In the genomic region with DNA sequence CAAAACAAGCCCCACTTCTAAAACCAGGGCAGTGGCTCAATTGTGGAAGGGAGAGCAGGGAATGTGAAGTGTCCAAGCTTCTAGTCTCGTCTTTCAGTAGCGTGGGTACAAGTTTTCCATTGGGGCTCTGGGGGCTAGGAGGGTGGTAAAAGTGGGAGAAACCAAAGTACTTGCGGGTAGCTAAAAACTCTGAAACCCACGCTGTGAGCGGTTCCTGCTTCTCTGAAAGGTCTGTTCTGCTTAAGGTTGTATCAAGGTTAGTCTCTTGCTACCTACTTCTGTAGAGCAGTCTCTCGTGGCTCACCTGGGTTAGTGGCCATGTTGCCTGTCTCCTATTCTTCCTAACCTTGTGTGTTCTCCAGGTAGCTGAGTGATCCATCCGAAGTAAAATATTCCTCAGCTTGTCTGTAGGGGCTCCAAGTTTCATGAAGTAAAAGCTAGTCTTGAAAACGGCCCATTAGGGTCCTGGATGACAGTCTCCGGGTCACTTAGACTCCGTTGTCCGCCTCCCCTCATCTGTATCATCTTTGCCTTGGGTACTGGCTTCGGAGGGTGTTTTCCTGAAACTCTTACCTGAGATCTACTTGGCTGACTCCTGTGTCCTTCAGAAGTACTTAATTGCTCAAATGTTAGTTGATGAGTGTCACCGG, we compare ENCODE assay signal across 1 cellular context.
TF ChIP-seq lines count a peak whose summit lies in the region.

No MANE protein-coding gene starts in this region.

TF ChIP-seq in GM12878, 131 proteins besides CTCF, POLR2A, EP300 and RAD21 (continued from another document):
- TF ChIP-seq SIX5 (IDR thresholded peaks at IDR 0.05; ENCODE audit: low read depth, low read length, severe bottlenecking) (no peak), IKZF2 (IDR thresholded peaks at IDR 0.05) (0 out of 4 replicates have a peak, but pooled peaks of 1 of the 2 experiments have one; percentile 24), ZNF622 (IDR thresholded peaks at IDR 0.05) (no peak), ZZZ3 (IDR thresholded peaks at IDR 0.05; ENCODE audit: control insufficient read depth, insufficient read length, low read depth) (no peak), ESRRA (IDR thresholded peaks at IDR 0.05; ENCODE audit: low read length) (0 out of 2 replicates have a peak, but pooled peaks have one; percentile 14), PRDM15 (CRISPR knock-in tag; IDR thresholded peaks at IDR 0.05) (no peak), SREBF1 (IDR thresholded peaks at IDR 0.05; ENCODE audit: low read length) (no peak), RUNX3 (IDR thresholded peaks at IDR 0.05; ENCODE audit: low read length) (peak; percentile 60), POU2F2 (IDR thresholded peaks at IDR 0.05; ENCODE audit: borderline replicate concordance, low read depth, low read length) (0 out of 3 replicates have a peak, but pooled peaks have one; percentile 15), POLR2AphosphoS5 (IDR thresholded peaks at IDR 0.05; ENCODE audit: low read length) (0 out of 2 replicates have a peak, but pooled peaks have one; percentile 47)
- TF ChIP-seq, protein P1, sequence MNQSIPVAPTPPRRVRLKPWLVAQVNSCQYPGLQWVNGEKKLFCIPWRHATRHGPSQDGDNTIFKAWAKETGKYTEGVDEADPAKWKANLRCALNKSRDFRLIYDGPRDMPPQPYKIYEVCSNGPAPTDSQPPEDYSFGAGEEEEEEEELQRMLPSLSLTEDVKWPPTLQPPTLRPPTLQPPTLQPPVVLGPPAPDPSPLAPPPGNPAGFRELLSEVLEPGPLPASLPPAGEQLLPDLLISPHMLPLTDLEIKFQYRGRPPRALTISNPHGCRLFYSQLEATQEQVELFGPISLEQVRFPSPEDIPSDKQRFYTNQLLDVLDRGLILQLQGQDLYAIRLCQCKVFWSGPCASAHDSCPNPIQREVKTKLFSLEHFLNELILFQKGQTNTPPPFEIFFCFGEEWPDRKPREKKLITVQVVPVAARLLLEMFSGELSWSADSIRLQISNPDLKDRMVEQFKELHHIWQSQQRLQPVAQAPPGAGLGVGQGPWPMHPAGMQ (IDR thresholded peaks at IDR 0.05; ENCODE audit: borderline replicate concordance): no peak
